11 cellular contexts compared by ENCODE assay signal in the genomic region with DNA sequence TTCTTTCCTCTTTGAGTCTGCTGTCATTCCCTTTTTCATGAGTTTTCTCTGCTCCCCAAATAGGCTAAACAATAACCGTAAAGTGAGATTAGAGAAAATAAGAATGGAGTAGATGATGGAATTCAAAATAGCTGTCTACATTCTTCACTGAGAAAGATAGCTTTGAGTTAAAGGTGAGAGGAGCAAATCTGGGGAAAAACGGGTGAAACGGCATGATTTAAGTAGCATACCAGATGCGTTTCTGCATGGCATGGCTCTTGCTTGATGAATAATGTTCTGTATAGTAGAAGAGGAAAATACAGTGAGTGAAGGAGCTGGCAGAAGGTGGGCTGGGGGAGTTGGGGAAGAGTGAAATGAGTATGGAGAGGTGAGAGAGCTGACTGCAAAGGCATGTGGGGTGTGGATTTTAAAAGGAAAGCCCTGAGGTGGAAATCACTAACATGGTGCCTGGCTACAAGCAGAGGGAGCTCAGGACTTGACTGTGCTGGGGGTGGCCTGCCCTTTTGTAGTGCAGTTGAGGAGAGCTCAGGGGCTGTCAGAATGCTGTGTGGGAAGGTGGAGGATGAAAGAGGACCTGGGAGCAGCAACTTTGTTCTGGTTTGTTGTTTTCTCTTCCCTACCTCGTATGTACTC. TPM values are rescaled to one million over a fixed set of nuclear protein-coding genes. Genes with fewer than 3 reads are reported as not detected.
DNase-seq lines count a peak whose midpoint lies in the region; ATAC-seq and TF ChIP-seq lines count a peak whose summit lies in the region.
"Had no signal": no experiment of that assay in that cellular context is flagged by ENCODE, and none has a peak within 500 bp of the region (broad histone marks: within the 10 kb centered on the region; RNA-seq: fewer than 3 reads in every experiment).

No MANE protein-coding gene starts in this region.

- H3K27ac Mint-ChIP-seq in activated B cell treated with CpG ODN at 0.5 μM for 24 hours = peak overlapping the region; percentile 65
- peak overlapping the region; percentile 33 for H3K27ac Mint-ChIP-seq in stimulated activated naive B cell treated with anti-CD40 and anti-IgM and Interleukin-4, amounts not matched to agents 10 μg/mL and 1 μg/mL and 100 μg/mL, for 72 hours

- H3K36me3 Mint-ChIP-seq in activated B cell treated with CpG ODN at 0.5 μM for 24 hours (ENCODE audit: low read depth) = peaks cover 21% of the 10 kb centered on the region
- peaks cover 10 to 20% of the 10 kb centered on the region in 2 donors for H3K36me3 Mint-ChIP-seq in stimulated activated naive B cell treated with anti-CD40 and anti-IgM and Interleukin-4, amounts not matched to agents 10 μg/mL and 1 μg/mL and 100 μg/mL, for 72 hours

- CTCF ChIA-PET in activated B cell treated with CpG ODN at 0.5 μM for 24 hours (lab: Charles Lee) = interaction anchor here (0.6 to 1.1 kb wide), 2 partner anchors 65 to 129 kb away, joined by 3 read pairs; no protein-coding TSS in a partner anchor

- DNase-seq in NCI-H510A treated with DMSO at 0.1 percent for 48 hours (lab: John Stamatoyannopoulos, UW) (peak; percentile 38), NCI-H510A (lab: John Stamatoyannopoulos, UW) (no peak), activated B cell treated with CpG ODN at 0.5 μM for 24 hours (no peak), iPS-NIHi7 (ENCODE audit: extremely low spot score) (peak; percentile 61), AG20443 (ENCODE audit: low spot score) (no peak), DMS79 (lab: John Stamatoyannopoulos, UW) (no peak)
- no peak for DNase-seq in stimulated activated naive B cell treated with anti-CD40 and anti-IgM and Interleukin-4, amounts not matched to agents 10 μg/mL and 1 μg/mL and 100 μg/mL, for 72 hours
- DNase-seq in NK-92 treated with Interleukin-12 subunit alpha and Interleukin-12 subunit beta, amount 100 ng/mL, for 24 hours (lab: John Stamatoyannopoulos, UW) = no peak
- DNase-seq: ACHN, MG63, SHP77 had no signal

- TF ChIP-seq CTCF in activated B cell treated with CpG ODN at 0.5 μM for 24 hours (IDR thresholded peaks at IDR 0.05) = no peak

- H3K9me3 Mint-ChIP-seq in activated B cell treated with CpG ODN at 0.5 μM for 24 hours = no peaks in the 10 kb centered on the region
- no peaks in the 10 kb centered on the region for H3K9me3 Mint-ChIP-seq in stimulated activated naive B cell treated with anti-CD40 and anti-IgM and Interleukin-4, amounts not matched to agents 10 μg/mL and 1 μg/mL and 100 μg/mL, for 72 hours

- H3K4me1 Mint-ChIP-seq in activated B cell treated with CpG ODN at 0.5 μM for 24 hours = peaks cover 22% of the 10 kb centered on the region
- H3K4me1 Mint-ChIP-seq in stimulated activated naive B cell treated with anti-CD40 and anti-IgM and Interleukin-4, amounts not matched to agents 10 μg/mL and 1 μg/mL and 100 μg/mL, for 72 hours = peaks cover 23 to 30% of the 10 kb centered on the region in 2 donors

- H3K27me3 Mint-ChIP-seq in activated B cell treated with CpG ODN at 0.5 μM for 24 hours = no peaks in the 10 kb centered on the region
- no peaks in the 10 kb centered on the region for H3K27me3 Mint-ChIP-seq in stimulated activated naive B cell treated with anti-CD40 and anti-IgM and Interleukin-4, amounts not matched to agents 10 μg/mL and 1 μg/mL and 100 μg/mL, for 72 hours

- intact Hi-C loops in activated B cell treated with CpG ODN at 0.5 μM for 24 hours (cut with micrococcal nuclease) = no loop called here

- peak; percentile 6 for ATAC-seq in activated B cell treated with CpG ODN at 0.5 μM for 24 hours (ENCODE audit: low read depth)
- peak; percentile 38 to 46 for ATAC-seq in stimulated activated naive B cell treated with anti-CD40 and anti-IgM and Interleukin-4, amounts not matched to agents 10 μg/mL and 1 μg/mL and 100 μg/mL, for 72 hours (replicated peaks)

- POLR2A ChIA-PET in activated B cell treated with CpG ODN at 0.5 μM for 24 hours (lab: Charles Lee) = interaction anchor here (0.6 to 27.3 kb wide), 5 partner anchors 9 to 65 kb away, joined by 3 to 1220 read pairs (median 10); partner anchors contain the start of genes BICRAL and TBCC

- no peak overlapping the region for H3K4me3 Mint-ChIP-seq in activated B cell treated with CpG ODN at 0.5 μM for 24 hours
- H3K4me3 Mint-ChIP-seq in stimulated activated naive B cell treated with anti-CD40 and anti-IgM and Interleukin-4, amounts not matched to agents 10 μg/mL and 1 μg/mL and 100 μg/mL, for 72 hours = peak overlapping the region in 1 of 2 donors; percentile 23

RNA-seq across cellular contexts. Expression of gene BICRAL, which starts 8.8 kb away (rescaled TPM):
- total RNA-seq in activated B cell treated with CpG ODN at 0.5 μM for 24 hours = 25.2 and 25.5 TPM in 2 replicates

RNA-seq across cellular contexts. Expression of gene TBCC, which starts 44.8 kb away (rescaled TPM):
- total RNA-seq in activated B cell treated with CpG ODN at 0.5 μM for 24 hours = 41.5 and 41.7 TPM in 2 replicates

Comparison
In these comparisons a context has a peak if more than half of its experiments do, and no peak if none do; other contexts are left out.
1. DNase-seq: peak in NCI-H510A treated with DMSO at 0.1 percent for 48 hours (single experiment) and iPS-NIHi7 (single experiment); none in NCI-H510A (single experiment), activated B cell treated with CpG ODN at 0.5 μM for 24 hours (single experiment), stimulated activated naive B cell treated with anti-CD40 and anti-IgM and Interleukin-4, amounts not matched to agents 10 μg/mL and 1 μg/mL and 100 μg/mL, for 72 hours (single experiment), AG20443 (single experiment), DMS79 (single experiment) and NK-92 treated with Interleukin-12 subunit alpha and Interleukin-12 subunit beta, amount 100 ng/mL, for 24 hours (single experiment).